ENCODE assay signal across 1 cellular context in the genomic region with DNA sequence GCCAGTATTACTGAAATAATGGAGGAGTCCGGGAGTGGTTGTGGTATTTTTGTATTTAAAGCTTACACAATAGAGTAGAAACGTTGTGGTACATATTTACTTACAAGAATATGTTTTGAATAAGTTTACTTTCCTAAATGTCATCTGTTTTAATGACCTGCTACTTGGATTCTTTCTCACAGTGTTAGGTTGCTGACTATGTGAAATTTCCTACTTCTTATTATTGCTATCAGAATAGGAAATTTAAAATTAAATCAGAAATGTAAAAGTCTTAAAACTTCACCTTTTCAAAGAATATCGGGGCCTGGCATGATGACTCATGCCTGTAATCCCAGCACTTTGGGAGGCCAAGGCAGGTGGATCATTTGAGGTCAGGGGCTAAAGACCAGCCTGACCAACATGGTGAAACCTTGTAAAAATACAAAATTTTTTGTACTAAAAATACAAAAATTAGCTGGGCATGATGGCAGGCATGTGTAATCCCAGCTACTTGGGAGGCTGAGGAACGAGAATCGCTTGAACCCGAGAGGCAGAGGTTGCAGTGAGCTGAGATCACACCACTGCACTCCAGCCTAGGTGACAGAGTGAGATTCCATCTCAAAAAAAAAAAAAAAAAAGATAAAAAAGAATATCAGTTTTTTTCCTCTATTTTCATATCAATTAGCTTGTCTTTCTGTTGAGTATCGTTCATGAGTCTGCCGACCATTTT.
TF ChIP-seq lines count a peak whose summit lies in the region.

No MANE protein-coding gene starts in this region.

TF ChIP-seq in HepG2, 621 proteins besides CTCF, POLR2A, EP300 and RAD21 (continued from another document and continues in another):
- TF ChIP-seq, protein P1, sequence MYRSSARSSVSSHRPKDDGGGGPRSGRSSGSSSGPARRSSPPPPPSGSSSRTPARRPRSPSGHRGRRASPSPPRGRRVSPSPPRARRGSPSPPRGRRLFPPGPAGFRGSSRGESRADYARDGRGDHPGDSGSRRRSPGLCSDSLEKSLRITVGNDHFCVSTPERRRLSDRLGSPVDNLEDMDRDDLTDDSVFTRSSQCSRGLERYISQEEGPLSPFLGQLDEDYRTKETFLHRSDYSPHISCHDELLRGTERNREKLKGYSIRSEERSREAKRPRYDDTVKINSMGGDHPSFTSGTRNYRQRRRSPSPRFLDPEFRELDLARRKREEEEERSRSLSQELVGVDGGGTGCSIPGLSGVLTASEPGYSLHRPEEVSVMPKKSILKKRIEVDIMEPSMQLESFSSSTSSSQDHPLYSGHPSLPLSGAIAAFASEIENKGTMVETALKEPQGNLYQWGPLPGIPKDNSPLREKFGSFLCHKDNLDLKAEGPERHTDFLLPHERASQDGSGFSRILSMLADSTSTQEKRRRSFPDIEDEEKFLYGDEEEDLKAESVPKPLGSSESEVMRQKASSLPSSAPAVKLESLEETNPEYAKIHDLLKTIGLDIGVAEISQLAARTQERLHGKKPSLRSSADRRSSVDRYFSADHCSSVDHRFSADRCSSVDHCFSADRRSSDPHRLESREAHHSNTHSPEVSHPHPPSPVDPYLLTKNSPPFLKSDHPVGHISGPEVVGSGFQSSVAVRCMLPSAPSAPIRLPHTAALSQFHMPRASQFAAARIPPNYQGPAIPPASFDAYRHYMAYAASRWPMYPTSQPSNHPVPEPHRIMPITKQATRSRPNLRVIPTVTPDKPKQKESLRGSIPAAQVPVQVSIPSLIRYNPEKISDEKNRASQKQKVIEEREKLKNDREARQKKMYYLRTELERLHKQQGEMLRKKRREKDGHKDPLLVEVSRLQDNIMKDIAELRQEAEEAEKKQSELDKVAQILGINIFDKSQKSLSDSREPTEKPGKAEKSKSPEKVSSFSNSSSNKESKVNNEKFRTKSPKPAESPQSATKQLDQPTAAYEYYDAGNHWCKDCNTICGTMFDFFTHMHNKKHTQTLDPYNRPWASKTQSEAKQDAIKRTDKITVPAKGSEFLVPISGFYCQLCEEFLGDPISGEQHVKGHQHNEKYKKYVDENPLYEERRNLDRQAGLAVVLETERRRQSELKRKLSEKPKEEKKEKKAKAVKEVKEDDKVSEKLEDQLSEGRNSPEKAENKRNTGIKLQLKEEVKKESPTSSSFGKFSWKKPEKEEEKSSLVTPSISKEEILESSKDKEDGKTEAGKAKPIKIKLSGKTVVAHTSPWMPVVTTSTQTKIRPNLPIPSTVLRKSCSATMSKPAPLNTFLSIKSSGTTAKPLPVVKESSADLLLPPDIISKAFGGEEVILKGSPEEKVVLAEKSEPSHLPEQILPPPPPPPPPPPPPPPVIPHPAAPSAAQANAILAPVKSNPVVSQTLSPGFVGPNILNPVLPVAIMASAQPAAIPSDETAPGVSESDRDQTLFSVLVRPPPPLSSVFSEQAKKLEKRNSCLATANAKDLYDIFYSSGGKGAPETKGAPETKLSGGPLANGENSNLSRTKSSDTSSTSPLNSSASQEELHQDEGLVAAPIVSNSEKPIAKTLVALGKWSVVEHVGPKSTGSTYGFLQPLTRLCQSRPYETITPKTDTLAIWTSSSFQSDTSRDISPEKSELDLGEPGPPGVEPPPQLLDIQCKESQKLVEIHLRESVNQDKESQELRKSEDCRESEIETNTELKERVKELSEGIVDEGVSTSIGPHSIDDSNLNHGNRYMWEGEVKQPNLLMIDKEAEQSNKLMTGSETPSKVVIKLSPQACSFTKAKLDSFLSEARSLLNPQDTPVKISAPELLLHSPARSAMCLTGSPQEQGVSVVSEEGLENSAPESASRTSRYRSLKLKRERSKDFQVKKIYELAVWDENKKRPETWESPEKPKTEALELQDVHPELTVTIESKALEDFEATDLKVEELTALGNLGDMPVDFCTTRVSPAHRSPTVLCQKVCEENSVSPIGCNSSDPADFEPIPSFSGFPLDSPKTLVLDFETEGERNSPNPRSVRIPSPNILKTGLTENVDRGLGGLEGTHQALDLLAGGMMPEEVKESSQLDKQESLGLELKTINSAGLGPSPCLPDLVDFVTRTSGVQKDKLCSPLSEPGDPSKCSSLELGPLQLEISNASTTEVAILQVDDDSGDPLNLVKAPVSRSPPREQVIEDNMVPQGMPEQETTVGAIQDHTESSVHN (CRISPR knock-in tag; IDR thresholded peaks at IDR 0.05): no peak
- peak; percentile 73 for TF ChIP-seq ELF3 (CRISPR knock-in tag; IDR thresholded peaks at IDR 0.05)
- no peak for TF ChIP-seq TBX3 (IDR thresholded peaks at IDR 0.05; ENCODE audit: borderline replicate concordance)
- TF ChIP-seq ZFYVE20 (CRISPR knock-in tag; IDR thresholded peaks at IDR 0.05; ENCODE audit: borderline replicate concordance, low read depth): no peak
- no peak for TF ChIP-seq ZC3H13 (CRISPR knock-in tag; IDR thresholded peaks at IDR 0.05)
- no peak for TF ChIP-seq PTBP1 (IDR thresholded peaks at IDR 0.05; ENCODE audit: low read depth, low read length, poor library complexity, severe bottlenecking)
- peak; percentile 53; the same call in 1 of the 2 replicates for TF ChIP-seq SMAD3 (CRISPR knock-in tag; IDR thresholded peaks at IDR 0.05)
- no peak for TF ChIP-seq ZNF841 (CRISPR knock-in tag; IDR thresholded peaks at IDR 0.05; ENCODE audit: borderline replicate concordance)
- TF ChIP-seq EED (CRISPR knock-in tag; IDR thresholded peaks at IDR 0.05): no peak
- peak; percentile 78 for TF ChIP-seq NCOA2 (CRISPR knock-in tag; IDR thresholded peaks at IDR 0.05)
- no peak for TF ChIP-seq ZNF317 (CRISPR knock-in tag; IDR thresholded peaks at IDR 0.05)
- peak; percentile 54; the same call in 1 of the 2 replicates for TF ChIP-seq KDM4B (CRISPR knock-in tag; IDR thresholded peaks at IDR 0.05)
- peak; percentile 55; the same call in 1 of the 2 replicates for TF ChIP-seq MBD4 (IDR thresholded peaks at IDR 0.05; ENCODE audit: borderline replicate concordance, low read length)
- TF ChIP-seq EHMT2 (IDR thresholded peaks at IDR 0.05; ENCODE audit: borderline replicate concordance, low read depth, low read length): 0 out of 2 replicates have a peak, but pooled peaks have one; percentile 6
- 0 out of 2 replicates have a peak, but pooled peaks have one; percentile 58 for TF ChIP-seq FOXP4 (CRISPR knock-in tag; IDR thresholded peaks at IDR 0.05)
- no peak for TF ChIP-seq NPAS2 (CRISPR knock-in tag; IDR thresholded peaks at IDR 0.05; ENCODE audit: borderline replicate concordance)
- peak; percentile 84 for TF ChIP-seq TEAD3 (CRISPR knock-in tag; optimal IDR thresholded peaks at IDR 0.05; ENCODE audit: borderline replicate concordance)
- TF ChIP-seq PITX1 (CRISPR knock-in tag; IDR thresholded peaks at IDR 0.05): peak; percentile 81
- no peak for TF ChIP-seq ZBTB3 (CRISPR knock-in tag; IDR thresholded peaks at IDR 0.05; ENCODE audit: borderline replicate concordance, low read depth)
- peak; percentile 53; the same call in 1 of the 2 replicates for TF ChIP-seq ERF (CRISPR knock-in tag; IDR thresholded peaks at IDR 0.05)
- no peak for TF ChIP-seq ZNF605 (CRISPR knock-in tag; IDR thresholded peaks at IDR 0.05)
- peak; percentile 47; the same call in 1 of the 2 replicates for TF ChIP-seq KDM6A (CRISPR knock-in tag; IDR thresholded peaks at IDR 0.05; ENCODE audit: low read depth)
- TF ChIP-seq TFDP2 (CRISPR knock-in tag; IDR thresholded peaks at IDR 0.05): no peak
- no peak for TF ChIP-seq SCMH1 (CRISPR knock-in tag; IDR thresholded peaks at IDR 0.05; ENCODE audit: borderline replicate concordance)
- TF ChIP-seq BHLHE40 (IDR thresholded peaks at IDR 0.05; ENCODE audit: low read length): no peak
- peak in 1 of 2 experiments; percentile 63; a peak in 1 of 4 replicates for TF ChIP-seq ATF4 (CRISPR knock-in tag; IDR thresholded peaks at IDR 0.05)
- 0 out of 2 replicates have a peak, but pooled peaks have one; percentile 54 for TF ChIP-seq DNMT3B (CRISPR knock-in tag; conservative IDR thresholded peaks at IDR 0.05)
- TF ChIP-seq HOXA9 (CRISPR knock-in tag; IDR thresholded peaks at IDR 0.05; ENCODE audit: borderline replicate concordance): no peak
- TF ChIP-seq ZBTB42 (CRISPR knock-in tag; IDR thresholded peaks at IDR 0.05): 0 out of 2 replicates have a peak, but pooled peaks have one; percentile 18
- peak; percentile 21; the same call in 1 of the 2 replicates for TF ChIP-seq KAT8 (CRISPR knock-in tag; IDR thresholded peaks at IDR 0.05)
- TF ChIP-seq PHF8 (CRISPR knock-in tag; IDR thresholded peaks at IDR 0.05): no peak
- peak; percentile 52; the same call in 1 of the 2 replicates for TF ChIP-seq NFIC (IDR thresholded peaks at IDR 0.05; ENCODE audit: low read length)
- no peak for TF ChIP-seq FOXA1 (IDR thresholded peaks at IDR 0.05)
- 0 out of 2 replicates have a peak, but pooled peaks have one; percentile 41 for TF ChIP-seq FOXA1 (CRISPR knock-in tag; IDR thresholded peaks at IDR 0.05)
- peak; percentile 57; the same call in 1 of the 2 replicates for TF ChIP-seq HDAC1 (CRISPR knock-in tag; IDR thresholded peaks at IDR 0.05)
- no peak for TF ChIP-seq ZBTB8A (CRISPR knock-in tag; IDR thresholded peaks at IDR 0.05; ENCODE audit: borderline replicate concordance, low read depth)
- TF ChIP-seq CEBPB (IDR thresholded peaks at IDR 0.05; ENCODE audit: borderline replicate concordance, low read depth, low read length): no peak; the same call in 1 of the 2 replicates
- TF ChIP-seq IRX3 (CRISPR knock-in tag; IDR thresholded peaks at IDR 0.05; ENCODE audit: borderline replicate concordance, low read depth): no peak
- TF ChIP-seq MAFK (conservative IDR thresholded peaks at IDR 0.05 in 1 of 2, IDR thresholded peaks at IDR 0.05 in 1 of 2; ENCODE audit: low read length in 2 of 2): peak; percentile 76 to 77
- peak; percentile 22 for TF ChIP-seq ZNF18 (CRISPR knock-in tag; IDR thresholded peaks at IDR 0.05; ENCODE audit: insufficient replicate concordance)
- TF ChIP-seq, protein P2, sequence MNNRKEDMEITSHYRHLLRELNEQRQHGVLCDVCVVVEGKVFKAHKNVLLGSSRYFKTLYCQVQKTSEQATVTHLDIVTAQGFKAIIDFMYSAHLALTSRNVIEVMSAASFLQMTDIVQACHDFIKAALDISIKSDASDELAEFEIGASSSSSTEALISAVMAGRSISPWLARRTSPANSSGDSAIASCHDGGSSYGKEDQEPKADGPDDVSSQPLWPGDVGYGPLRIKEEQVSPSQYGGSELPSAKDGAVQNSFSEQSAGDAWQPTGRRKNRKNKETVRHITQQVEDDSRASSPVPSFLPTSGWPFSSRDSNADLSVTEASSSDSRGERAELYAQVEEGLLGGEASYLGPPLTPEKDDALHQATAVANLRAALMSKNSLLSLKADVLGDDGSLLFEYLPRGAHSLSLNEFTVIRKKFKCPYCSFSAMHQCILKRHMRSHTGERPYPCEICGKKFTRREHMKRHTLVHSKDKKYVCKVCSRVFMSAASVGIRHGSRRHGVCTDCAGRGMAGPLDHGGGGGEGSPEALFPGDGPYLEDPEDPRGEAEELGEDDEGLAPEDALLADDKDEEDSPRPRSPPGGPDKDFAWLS (CRISPR knock-in tag; IDR thresholded peaks at IDR 0.05; ENCODE audit: borderline replicate concordance): no peak
- TF ChIP-seq, protein P3, sequence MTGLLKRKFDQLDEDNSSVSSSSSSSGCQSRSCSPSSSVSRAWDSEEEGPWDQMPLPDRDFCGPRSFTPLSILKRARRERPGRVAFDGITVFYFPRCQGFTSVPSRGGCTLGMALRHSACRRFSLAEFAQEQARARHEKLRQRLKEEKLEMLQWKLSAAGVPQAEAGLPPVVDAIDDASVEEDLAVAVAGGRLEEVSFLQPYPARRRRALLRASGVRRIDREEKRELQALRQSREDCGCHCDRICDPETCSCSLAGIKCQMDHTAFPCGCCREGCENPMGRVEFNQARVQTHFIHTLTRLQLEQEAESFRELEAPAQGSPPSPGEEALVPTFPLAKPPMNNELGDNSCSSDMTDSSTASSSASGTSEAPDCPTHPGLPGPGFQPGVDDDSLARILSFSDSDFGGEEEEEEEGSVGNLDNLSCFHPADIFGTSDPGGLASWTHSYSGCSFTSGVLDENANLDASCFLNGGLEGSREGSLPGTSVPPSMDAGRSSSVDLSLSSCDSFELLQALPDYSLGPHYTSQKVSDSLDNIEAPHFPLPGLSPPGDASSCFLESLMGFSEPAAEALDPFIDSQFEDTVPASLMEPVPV (CRISPR knock-in tag; IDR thresholded peaks at IDR 0.05): no peak
